1 cellular context compared by ENCODE assay signal in the genomic region with DNA sequence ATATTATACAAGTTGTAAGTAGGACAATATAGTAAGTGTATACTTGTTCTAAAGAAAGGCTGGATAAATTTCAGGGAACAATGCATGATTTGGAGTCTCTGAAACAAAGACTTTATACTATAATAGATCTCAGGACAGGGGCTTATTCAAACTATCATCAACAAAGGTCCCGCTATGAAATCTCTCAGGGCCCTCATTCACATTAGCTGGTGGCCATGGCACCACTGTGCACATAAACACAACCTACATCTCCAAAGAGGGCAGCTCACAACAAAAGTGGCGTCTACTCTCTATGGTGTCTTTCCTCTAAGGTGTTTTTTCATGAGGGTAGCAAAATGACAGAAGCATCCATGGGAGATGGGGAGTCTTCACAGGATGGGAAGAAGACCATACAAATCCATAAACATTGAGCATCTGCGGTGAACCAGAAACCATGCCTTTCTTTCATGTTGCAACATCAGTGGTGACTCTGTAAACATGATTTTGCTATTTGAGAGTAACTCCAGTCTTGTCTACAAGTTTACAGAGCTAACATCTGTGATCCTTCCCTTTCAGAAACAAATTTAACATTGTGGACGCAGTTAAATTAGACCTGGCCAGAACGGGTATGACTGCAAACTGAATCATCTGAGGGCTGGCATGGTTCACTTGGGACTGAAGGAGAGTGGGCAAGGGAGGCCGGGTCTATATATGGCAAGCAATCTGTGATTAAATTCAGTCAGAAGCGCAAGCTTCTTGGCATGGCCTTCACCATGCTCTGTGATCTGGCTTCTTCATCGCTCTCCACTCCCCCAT.
TF ChIP-seq lines count a peak whose summit lies in the region.

No MANE protein-coding gene starts in this region.

TF ChIP-seq in H1, 55 proteins besides CTCF, POLR2A, EP300 and RAD21:
- TF ChIP-seq SIN3A (conservative IDR thresholded peaks at IDR 0.05 in 1 of 2, IDR thresholded peaks at IDR 0.05 in 1 of 2; ENCODE audit: low read depth in 1 of 2, low read length in 2 of 2), result no peak
